In the genomic region with DNA sequence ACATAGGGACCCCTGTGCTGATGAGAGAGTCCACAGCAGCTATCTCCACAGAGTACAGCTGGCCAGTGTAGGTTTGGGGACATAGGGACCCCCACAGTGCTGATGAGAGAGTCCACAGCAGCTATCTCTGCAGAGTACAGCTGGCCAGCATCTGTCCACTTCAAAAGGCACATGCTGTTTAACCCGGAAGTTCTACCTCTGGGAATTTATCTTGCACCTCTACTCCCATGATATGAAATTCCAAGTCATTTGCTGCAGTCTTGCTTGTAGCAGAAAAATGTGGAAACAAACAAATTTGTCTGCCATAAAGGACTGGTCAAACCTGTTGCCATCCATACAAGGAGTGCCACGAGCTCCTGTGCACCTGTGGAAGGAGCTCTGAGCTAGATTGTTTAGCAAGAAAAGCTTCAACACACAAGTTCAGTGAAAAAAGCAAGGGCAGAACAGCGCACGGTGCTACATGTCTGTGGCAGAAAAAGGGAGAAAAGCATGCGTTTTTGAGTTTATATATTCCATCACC, we compare ENCODE assay signal across 26 cellular contexts. TPM values are rescaled to one million over a fixed set of nuclear protein-coding genes. Genes with fewer than 3 reads are reported as not detected.
DNase-seq lines count a peak whose midpoint lies in the region; ATAC-seq and TF ChIP-seq lines count a peak whose summit lies in the region.
"Had no signal": no experiment of that assay in that cellular context is flagged by ENCODE, and none has a peak within 500 bp of the region (broad histone marks: within the 10 kb centered on the region; RNA-seq: fewer than 3 reads in every experiment).

No MANE protein-coding gene starts in this region.

- H2BK12ac ChIP-seq in trophoblast cell (ENCODE audit: low read length): no peak overlapping the region

- intact Hi-C loops in uterus (cut with DNase I; ENCODE audit: low total_unique reads): no loop called here

- DNase-seq in SIG-M5 treated with dmso at 0.1 percent for 504 hours (lab: John Stamatoyannopoulos, UW; ENCODE audit: unreplicated experiment): peak; percentile 13
- no peak for DNase-seq in SIG-M5 (lab: John Stamatoyannopoulos, UW)
- DNase-seq in epithelial cell of esophagus (ENCODE audit: low read depth): peak; percentile 38
- peak in 1 of 2 donors; percentile 34 for DNase-seq in trophoblast cell
- DNase-seq in uterus: no peak
- no peak for DNase-seq in NCI-H69 (lab: John Stamatoyannopoulos, UW)
- DNase-seq in D341Med (ENCODE audit: low spot score): no peak
- DNase-seq: activated effector memory CD4-positive, alpha-beta T cell treated with anti-CD3 and anti-CD28 coated beads, Interleukin-2, amount 50 U/mL, for 16 hours; activated naive CD8-positive, alpha-beta T cell treated with anti-CD3 and anti-CD28 coated beads for 36 hours; AML-193; CD8-positive, alpha-beta memory T cell; central memory CD4-positive, alpha-beta T cell; DMS153; GM23248; HFFc6; hippocampal formation; left ventricle myocardium inferior; midbrain; naive thymus-derived CD4-positive, alpha-beta T cell; NCI-H1092 treated with DMSO at 0.1 percent for 48 hours; NCI-H187 treated with DMSO at 0.1 percent for 48 hours; retina; substantia nigra; T-helper 1 cell had no signal

- H3K79me2 ChIP-seq in trophoblast cell (ENCODE audit: control insufficient read depth, insufficient read depth, low read length, poor library complexity): no peaks in the 10 kb centered on the region

- H4K91ac ChIP-seq in trophoblast cell (ENCODE audit: low read depth, low read length): no peak overlapping the region

- no peak overlapping the region for H3K14ac ChIP-seq in trophoblast cell (ENCODE audit: low read length)

- no CpG with 5 or more reads among the region's 5 CpGs for whole genome bisulfite sequencing in trophoblast cell (ENCODE audit: extremely low coverage, insufficient coverage, insufficient read length)

- no peak for TF ChIP-seq POLR2A in uterus (IDR thresholded peaks at IDR 0.05)

- H2BK120ac ChIP-seq in trophoblast cell (ENCODE audit: insufficient read depth, low read length, poor library complexity): no peak overlapping the region

- no peak overlapping the region for H3K23ac ChIP-seq in trophoblast cell (ENCODE audit: low read length)

- H3K27ac ChIP-seq in trophoblast cell (ENCODE audit: low read depth, low read length): no peak overlapping the region
- peak overlapping the region; percentile 92 to 93 for H3K27ac ChIP-seq in uterus
- H3K27ac ChIP-seq: GM23248, left ventricle myocardium inferior, vagina had no signal

- H3K9me3 ChIP-seq in trophoblast cell (ENCODE audit: insufficient read depth, low read depth, low read length) (peaks cover 2% of the 10 kb centered on the region), uterus (no peaks in the 10 kb centered on the region)
- H3K9me3 ChIP-seq: vagina had no signal

- H3K18ac ChIP-seq in trophoblast cell (ENCODE audit: low read length): no peak overlapping the region

- no peak for ATAC-seq in HG02870 (IDR thresholded peaks at IDR 0.05; ENCODE audit: unreplicated experiment)
- ATAC-seq: naive thymus-derived CD4-positive, alpha-beta T cell had no signal

- H2AFZ ChIP-seq in trophoblast cell (ENCODE audit: insufficient read depth, low read length, poor library complexity): no peak overlapping the region
- H2AFZ ChIP-seq: GM23248 had no signal

- H3K4me2 ChIP-seq in trophoblast cell (ENCODE audit: low read length): peak overlapping the region; percentile 31

- no peak overlapping the region for H4K8ac ChIP-seq in trophoblast cell (ENCODE audit: low read depth, low read length)

- no peak overlapping the region for H2AK5ac ChIP-seq in trophoblast cell (ENCODE audit: low read length)

- H3K36me3 ChIP-seq in trophoblast cell (ENCODE audit: control insufficient read depth in 1 of 2, insufficient read depth in 2 of 2, low read length in 2 of 2) (no peaks in the 10 kb centered on the region), uterus (no peaks in the 10 kb centered on the region)
- H3K36me3 ChIP-seq: left ventricle myocardium inferior, vagina had no signal

- H3K9ac ChIP-seq in trophoblast cell (ENCODE audit: low read length): no peak overlapping the region
- H3K9ac ChIP-seq: GM23248 had no signal

- TF ChIP-seq CTCF in epithelial cell of esophagus (IDR thresholded peaks at IDR 0.05; ENCODE audit: insufficient read depth, low read depth, low read length, missing control alignments): no peak
- TF ChIP-seq CTCF in uterus (IDR thresholded peaks at IDR 0.05): no peak

- H3K27me3 ChIP-seq in trophoblast cell (ENCODE audit: insufficient read depth, low read length) (no peaks in the 10 kb centered on the region), uterus (no peaks in the 10 kb centered on the region)
- H3K27me3 ChIP-seq: vagina had no signal

- H2BK5ac ChIP-seq in trophoblast cell (ENCODE audit: low read depth, low read length, poor library complexity): no peak overlapping the region

- H3K4me1 ChIP-seq in trophoblast cell (ENCODE audit: control insufficient read depth in 1 of 2, insufficient read depth in 2 of 2, low read length in 2 of 2) (peaks cover 6 to 15% of the 10 kb centered on the region in 2 experiments), uterus (peaks cover 4 to 20% of the 10 kb centered on the region in 2 donors)

- no peak overlapping the region for H4K12ac ChIP-seq in trophoblast cell (ENCODE audit: low read depth, low read length)

- H3K4ac ChIP-seq in trophoblast cell (ENCODE audit: low read depth, low read length): no peak overlapping the region

- H3K4me3 ChIP-seq in epithelial cell of esophagus (ENCODE audit: low read length) (no peak overlapping the region), trophoblast cell (ENCODE audit: low read depth, low read length) (no peak overlapping the region), uterus (no peak overlapping the region)
- H3K4me3 ChIP-seq: GM23248, left ventricle myocardium inferior, vagina had no signal

- H3K79me1 ChIP-seq in trophoblast cell (ENCODE audit: low read length): no peaks in the 10 kb centered on the region

RNA-seq across cellular contexts. Expression of gene LRRFIP1, which starts 33.1 kb away (rescaled TPM):
- 51.0 and 58.1 TPM in 2 replicates for polyA plus RNA-seq in trophoblast cell (2013)
- 100 to 1,000 TPM in 2 of 4 donors, 10 to 100 TPM in 2; 62.8 to 199 (median 121) TPM for total RNA-seq in uterus

Comparison
In these comparisons a context has a peak if more than half of its experiments do, and no peak if none do; other contexts are left out.
1. DNase-seq: peak in SIG-M5 treated with dmso at 0.1 percent for 504 hours (single experiment) and epithelial cell of esophagus (single experiment); none in SIG-M5 (single experiment), uterus (0 of 2), NCI-H69 (single experiment) and D341Med (single experiment).